In genomic region chr19:18320865-18321728, GRCh38 we compare ENCODE assay signal across 10 cellular contexts. TPM values are rescaled to one million over a fixed set of nuclear protein-coding genes. Genes with fewer than 3 reads are reported as not detected.
DNase-seq lines count a peak whose midpoint lies in the region; ATAC-seq and TF ChIP-seq lines count a peak whose summit lies in the region.
"Had no signal": no experiment of that assay in that cellular context is flagged by ENCODE, and none has a peak within 500 bp of the region (broad histone marks: within the 10 kb centered on the region; RNA-seq: fewer than 3 reads in every experiment).

No MANE protein-coding gene starts in this region.

- DNase-seq in HFF-Myc (ENCODE audit: extremely low read depth, low read depth) (no peak), adrenal gland (peak in 1 of 7 donors; percentile 60), DMS53 treated with DMSO at 0.1 percent for 48 hours (lab: John Stamatoyannopoulos, UW; ENCODE audit: unreplicated experiment) (no peak), DMS 273 treated with DMSO at 0.1 percent for 48 hours (lab: John Stamatoyannopoulos, UW) (no peak)
- DNase-seq: activated CD4-positive, alpha-beta T cell treated with anti-CD3 and anti-CD28 coated beads, Interleukin-2, amount 50 U/mL, for 4 hours; NCI-H1694 had no signal

- peak overlapping the region; percentile 74 for H3K4me3 ChIP-seq in HFF-Myc (replicated peaks; ENCODE audit: low read depth, low read length)
- no peak overlapping the region for H3K4me3 ChIP-seq in adrenal gland
- peak overlapping the region; percentile 1 for H3K4me3 ChIP-seq in mesodermal cell (ENCODE audit: extremely low read depth, insufficient read depth, low read length, poor library complexity, severe bottlenecking)

- H3K4me1 ChIP-seq in adrenal gland (replicated peaks in 1 of 2) (peaks cover 43 to 60% of the 10 kb centered on the region in 2 donors), mesodermal cell (ENCODE audit: control insufficient read depth, insufficient read depth, low read length, poor library complexity, severe bottlenecking) (peaks cover 24% of the 10 kb centered on the region)

- no peaks in the 10 kb centered on the region for H3K36me3 ChIP-seq in adrenal gland (replicated peaks in 1 of 2)
- peaks cover 22% of the 10 kb centered on the region for H3K36me3 ChIP-seq in mesodermal cell (ENCODE audit: control insufficient read depth, insufficient read depth, low read length)

- ATAC-seq in GM18867 (IDR thresholded peaks at IDR 0.05; ENCODE audit: unreplicated experiment) (no peak), GM18909 (IDR thresholded peaks at IDR 0.05; ENCODE audit: poor library complexity, unreplicated experiment) (no peak)

- intact Hi-C loops in adrenal gland (cut with DNase I), result no loop called here

- TF ChIP-seq POLR2A in adrenal gland (IDR thresholded peaks at IDR 0.05), result no peak

- no peaks in the 10 kb centered on the region for H3K27me3 ChIP-seq in adrenal gland

- TF ChIP-seq CTCF in 22Rv1 (IDR thresholded peaks at IDR 0.05) (no peak), HFF-Myc (IDR thresholded peaks at IDR 0.05; ENCODE audit: low read depth, low read length, missing control alignments) (no peak), adrenal gland (IDR thresholded peaks at IDR 0.05) (no peak)

- WGBS in adrenal gland, 4 donors, result 70 to 76% (median 73%) methylated on average over 13 to 14 of the region's 14 CpGs
- 83 to 84% methylated on average over 13 of the region's 14 CpGs for WGBS in mesodermal cell (ENCODE audit: insufficient coverage in 2 of 2), 2 experiments

- H3K27ac ChIP-seq in 22Rv1 (peak overlapping the region; percentile 97), adrenal gland (peak overlapping the region in 4 of 5 donors; percentile 10 to 97 (median 60)), mesodermal cell (ENCODE audit: low read depth, low read length, severe bottlenecking) (peak overlapping the region; percentile 86)

- no peaks in the 10 kb centered on the region for H3K9me3 ChIP-seq in adrenal gland (replicated peaks in 1 of 3)
- no peaks in the 10 kb centered on the region for H3K9me3 ChIP-seq in mesodermal cell (ENCODE audit: control insufficient read depth, low read length)

RNA-seq across cellular contexts. Expression of gene LSM4, which starts 1.8 kb away (rescaled TPM):
- total RNA-seq in adrenal gland, result 100 to 1,000 TPM; 107 to 290 (median 161) TPM
- polyA plus RNA-seq in adrenal gland, result 100 to 1,000 TPM; 105 to 195 (median 120) TPM
- polyA plus RNA-seq in mesodermal cell (2013, experiment 1 of 2), result 196 TPM
- polyA plus RNA-seq in mesodermal cell (2013, experiment 2 of 2), result 181 TPM

RNA-seq across cellular contexts. Expression of gene PGPEP1, which starts 19.3 kb away (rescaled TPM):
- 10 to 100 TPM; 31.6 to 89.2 (median 58.6) TPM for total RNA-seq in adrenal gland
- polyA plus RNA-seq in adrenal gland, result 10 to 100 TPM; 20.3 to 46.1 (median 21.1) TPM
- polyA plus RNA-seq in mesodermal cell (2013, experiment 1 of 2), result 12.9 TPM
- polyA plus RNA-seq in mesodermal cell (2013, experiment 2 of 2), result 9.9 TPM

RNA-seq across cellular contexts. Expression of gene JUND, which starts 39.7 kb away (rescaled TPM):
- 100 to 1,000 TPM; 181 to 533 (median 361) TPM for total RNA-seq in adrenal gland
- polyA plus RNA-seq in adrenal gland, result 100 to 1,000 TPM in 2 of 3 donors, 10 to 100 TPM in 1; 35.9 to 226 (median 104) TPM
- 239 TPM for polyA plus RNA-seq in mesodermal cell (2013, experiment 1 of 2)
- 198 TPM for polyA plus RNA-seq in mesodermal cell (2013, experiment 2 of 2)

RNA-seq across cellular contexts. Expression of gene IQCN, which starts 46.8 kb away (rescaled TPM):
- total RNA-seq in adrenal gland, result 1 to 10 TPM in 7 of 8 donors, under 1 TPM in 1; 0.30 to 5.4 (median 2.4) TPM
- polyA plus RNA-seq in adrenal gland, result 10 to 100 TPM in 1 of 3 donors, 1 to 10 TPM in 1, under 1 TPM in 1; 0.59 to 45.2 (median 6.0) TPM
- polyA plus RNA-seq in mesodermal cell (2013, experiment 1 of 2), result 1.3 TPM
- polyA plus RNA-seq in mesodermal cell (2013, experiment 2 of 2), result 1.4 TPM

Comparison
In these comparisons a context has a peak if more than half of its experiments do, and no peak if none do; other contexts are left out.
1. H3K4me3 ChIP-seq: peak in HFF-Myc (single experiment) and mesodermal cell (single experiment); none in adrenal gland (0 of 4).
2. Peak in every context shown above with its lines, with median percentiles within 50 percentile points of each other: H3K27ac ChIP-seq.